1 cellular context compared by ENCODE assay signal in the genomic region with DNA sequence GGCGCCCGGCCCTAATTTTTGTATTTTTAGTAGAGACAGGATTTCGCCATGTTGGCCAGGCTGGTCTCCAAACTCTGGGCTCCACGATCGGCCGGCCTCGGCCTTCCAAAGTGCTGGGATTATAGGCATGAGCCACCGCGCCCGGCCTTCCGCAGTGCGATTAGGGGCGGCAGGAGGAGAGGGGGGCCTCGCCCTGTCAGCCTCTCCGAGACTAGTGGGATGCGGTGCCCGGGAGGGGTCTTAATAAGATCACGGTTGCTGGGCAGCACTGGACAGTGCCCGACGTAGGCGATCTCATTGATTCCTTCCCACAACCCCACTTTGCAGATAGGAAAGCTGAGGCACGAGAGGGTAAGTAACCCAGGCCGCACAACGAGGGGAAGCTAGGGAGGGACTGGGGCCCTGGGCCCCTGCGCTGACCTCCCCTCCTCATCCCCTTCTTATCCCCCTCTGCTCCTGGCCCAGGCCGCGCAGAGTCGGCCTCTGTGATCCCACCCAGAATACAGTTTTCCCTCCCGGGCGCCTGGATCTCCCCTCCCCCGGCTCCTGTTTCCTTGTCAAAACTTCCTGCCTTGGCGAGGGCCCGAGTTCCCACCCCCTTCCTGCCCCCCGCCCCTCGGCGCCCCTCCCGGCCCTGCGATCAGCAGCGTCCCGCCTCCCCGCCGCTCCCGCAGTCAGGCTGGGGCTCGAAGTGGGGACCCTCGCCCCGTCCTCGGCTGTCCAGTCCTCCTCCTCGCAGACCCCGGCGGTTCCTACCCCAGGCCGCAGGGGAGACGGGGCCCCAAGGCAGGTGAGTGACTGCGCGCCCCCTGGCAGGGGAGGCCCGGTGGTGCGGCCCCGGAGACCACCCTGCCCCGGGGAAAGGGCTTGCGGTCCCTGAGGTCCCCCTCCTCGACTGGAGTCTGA.
TF ChIP-seq lines count a peak whose summit lies in the region.

A gene with protein sequence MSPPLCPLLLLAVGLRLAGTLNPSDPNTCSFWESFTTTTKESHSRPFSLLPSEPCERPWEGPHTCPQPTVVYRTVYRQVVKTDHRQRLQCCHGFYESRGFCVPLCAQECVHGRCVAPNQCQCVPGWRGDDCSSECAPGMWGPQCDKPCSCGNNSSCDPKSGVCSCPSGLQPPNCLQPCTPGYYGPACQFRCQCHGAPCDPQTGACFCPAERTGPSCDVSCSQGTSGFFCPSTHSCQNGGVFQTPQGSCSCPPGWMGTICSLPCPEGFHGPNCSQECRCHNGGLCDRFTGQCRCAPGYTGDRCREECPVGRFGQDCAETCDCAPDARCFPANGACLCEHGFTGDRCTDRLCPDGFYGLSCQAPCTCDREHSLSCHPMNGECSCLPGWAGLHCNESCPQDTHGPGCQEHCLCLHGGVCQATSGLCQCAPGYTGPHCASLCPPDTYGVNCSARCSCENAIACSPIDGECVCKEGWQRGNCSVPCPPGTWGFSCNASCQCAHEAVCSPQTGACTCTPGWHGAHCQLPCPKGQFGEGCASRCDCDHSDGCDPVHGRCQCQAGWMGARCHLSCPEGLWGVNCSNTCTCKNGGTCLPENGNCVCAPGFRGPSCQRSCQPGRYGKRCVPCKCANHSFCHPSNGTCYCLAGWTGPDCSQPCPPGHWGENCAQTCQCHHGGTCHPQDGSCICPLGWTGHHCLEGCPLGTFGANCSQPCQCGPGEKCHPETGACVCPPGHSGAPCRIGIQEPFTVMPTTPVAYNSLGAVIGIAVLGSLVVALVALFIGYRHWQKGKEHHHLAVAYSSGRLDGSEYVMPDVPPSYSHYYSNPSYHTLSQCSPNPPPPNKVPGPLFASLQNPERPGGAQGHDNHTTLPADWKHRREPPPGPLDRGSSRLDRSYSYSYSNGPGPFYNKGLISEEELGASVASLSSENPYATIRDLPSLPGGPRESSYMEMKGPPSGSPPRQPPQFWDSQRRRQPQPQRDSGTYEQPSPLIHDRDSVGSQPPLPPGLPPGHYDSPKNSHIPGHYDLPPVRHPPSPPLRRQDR (plus strand): TSS at position 671 of the 906 bp plus-strand sequence. CDS start 10,209 bp downstream, outside the sequence.

TF ChIP-seq in H1, 55 proteins besides CTCF, POLR2A, EP300 and RAD21:
- TF ChIP-seq HDAC2 (IDR thresholded peaks at IDR 0.05; ENCODE audit: borderline replicate concordance in 1 of 2, low read depth in 2 of 2, low read length in 2 of 2) (peak in 1 of 2 experiments; percentile 86; a peak in 2 of 4 replicates), RNF2 (IDR thresholded peaks at IDR 0.05; ENCODE audit: borderline replicate concordance, low read depth, low read length, missing control alignments, poor library complexity, severe bottlenecking) (peak; percentile 5), KDM1A (IDR thresholded peaks at IDR 0.05; ENCODE audit: borderline replicate concordance, low read length) (peak; percentile 98), TEAD4 (IDR thresholded peaks at IDR 0.05; ENCODE audit: low read depth, low read length) (no peak), SP4 (IDR thresholded peaks at IDR 0.05; ENCODE audit: low read length) (no peak), EZH2 (IDR thresholded peaks at IDR 0.05; ENCODE audit: low read depth, low read length, severe bottlenecking) (peak; percentile 38), TAF7 (optimal IDR thresholded peaks at IDR 0.05; ENCODE audit: borderline replicate concordance, low read depth, low read length) (no peak)
TF ChIP-seq in H1: peak in this region for 4.
